In the genomic region with DNA sequence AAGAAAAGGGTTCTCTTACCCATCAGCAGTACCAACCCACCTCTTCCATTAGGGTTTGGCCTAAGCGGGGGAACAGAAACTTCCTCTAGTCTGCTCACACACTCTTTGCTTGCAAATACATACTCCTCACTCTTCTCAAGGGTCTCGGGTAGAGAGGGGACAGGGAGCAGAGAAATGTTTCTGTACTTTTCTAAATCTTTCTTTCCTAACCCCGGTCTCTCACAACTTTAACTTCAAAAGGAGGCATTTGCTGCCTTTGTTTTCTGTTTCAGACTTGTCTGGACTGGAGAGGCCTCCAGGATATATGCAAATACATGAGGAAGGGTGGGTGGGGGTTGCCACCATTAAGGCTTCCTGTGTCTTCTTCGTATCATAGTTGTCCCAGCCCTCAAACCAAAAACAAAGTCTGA, we compare ENCODE assay signal across 10 cellular contexts. TPM values are rescaled to one million over a fixed set of nuclear protein-coding genes. Genes with fewer than 3 reads are reported as not detected.
DNase-seq lines count a peak whose midpoint lies in the region; ATAC-seq, FAIRE-seq and TF ChIP-seq lines count a peak whose summit lies in the region.
"Had no signal": no experiment of that assay in that cellular context is flagged by ENCODE, and none has a peak within 500 bp of the region (broad histone marks: within the 10 kb centered on the region; RNA-seq: fewer than 3 reads in every experiment).

No MANE protein-coding gene starts in this region.

- peaks cover 3% of the 10 kb centered on the region for H3K4me1 Mint-ChIP-seq in GM23338

- no peak overlapping the region for H3K27ac Mint-ChIP-seq in GM23338

- no peaks in the 10 kb centered on the region for H3K27me3 Mint-ChIP-seq in GM23338 (ENCODE audit: insufficient read depth, low read depth, poor library complexity)

- H3K4me1 ChIP-seq in GM23338 (ENCODE audit: insufficient read depth) (no peaks in the 10 kb centered on the region), foreskin keratinocyte (peaks cover 40% of the 10 kb centered on the region)

- no peaks in the 10 kb centered on the region for H3K9me3 Mint-ChIP-seq in GM23338

- DNase-seq in GM12865 (ENCODE audit: low read depth) (peak; percentile 83), GM23338 (ENCODE audit: low spot score) (peak; percentile 8), foreskin keratinocyte (peak; percentile 53 to 80), HuH-7 (ENCODE audit: low spot score) (no peak), DMS153 (lab: John Stamatoyannopoulos, UW) (no peak), HTR-8/SVneo (ENCODE audit: insufficient read length, low spot score) (no peak), DMS53 (lab: John Stamatoyannopoulos, UW) (no peak)
- DNase-seq: kidney glomerular epithelial cell had no signal

- no peak overlapping the region for H3K4me2 ChIP-seq in GM23338

- H3K79me2 ChIP-seq in GM23338 (replicated peaks; ENCODE audit: insufficient read depth) = no peaks in the 10 kb centered on the region

- no peaks in the 10 kb centered on the region for H3F3A ChIP-seq in GM23338 (replicated peaks; ENCODE audit: low read depth)

- H2AFZ ChIP-seq in GM23338 = peak overlapping the region; percentile 72

- H3K4me3 ChIP-seq in GM12865 (ENCODE audit: low read depth, low read length) (peak overlapping the region; percentile 34), GM23338 (no peak overlapping the region)
- H3K4me3 ChIP-seq: SJSA1 had no signal

- no peaks in the 10 kb centered on the region for H3K36me3 ChIP-seq in GM23338 (ENCODE audit: insufficient read depth)
- H3K36me3 ChIP-seq: SJSA1 had no signal

- H4K20me1 ChIP-seq in GM23338 (replicated peaks; ENCODE audit: insufficient read depth) = no peaks in the 10 kb centered on the region

- no peak overlapping the region for H3K4me3 Mint-ChIP-seq in GM23338

- no peaks in the 10 kb centered on the region for H3K27me3 ChIP-seq in GM23338 (ENCODE audit: insufficient read depth)
- no peaks in the 10 kb centered on the region for H3K27me3 ChIP-seq in foreskin keratinocyte
- H3K27me3 ChIP-seq: SJSA1 had no signal

- peak; percentile 28; the same call in 1 of the 2 replicates for TF ChIP-seq POLR2A in Raji (IDR thresholded peaks at IDR 0.05; ENCODE audit: insufficient read depth, low read depth, low read length)

- no peak for FAIRE-seq in HTR-8/SVneo (lab: Jason Lieb, UNC)

- TF ChIP-seq CTCF in GM12865 (IDR thresholded peaks at IDR 0.05; ENCODE audit: insufficient read depth, low read depth, low read length, missing control alignments) (no peak), GM23338 (conservative IDR thresholded peaks at IDR 0.05; ENCODE audit: low read depth in 2 of 2) (no peak), foreskin keratinocyte (conservative IDR thresholded peaks at IDR 0.05) (no peak)

- ATAC-seq in GM23338 (no peak), foreskin keratinocyte (no peak)

- H3K9me2 ChIP-seq in GM23338 (ENCODE audit: insufficient read depth) = no peaks in the 10 kb centered on the region

- no peaks in the 10 kb centered on the region for H3K36me3 Mint-ChIP-seq in GM23338 (ENCODE audit: low read depth)

- H3K27ac ChIP-seq in GM23338 (ENCODE audit: low read depth) (no peak overlapping the region), foreskin keratinocyte (peak overlapping the region; percentile 79)
- H3K27ac ChIP-seq: SJSA1 had no signal

TF ChIP-seq in GM23338, 12 proteins besides CTCF, POLR2A, EP300 and RAD21 (continues in another document):
- TF ChIP-seq JUNB (IDR thresholded peaks at IDR 0.05; ENCODE audit: unreplicated experiment) (no peak), ZNF331 (CRISPR knock-in tag; IDR thresholded peaks at IDR 0.05; ENCODE audit: low read depth) (no peak), POLR2AphosphoS5 (IDR thresholded peaks at IDR 0.05; ENCODE audit: low read depth) (no peak), EZH2 (IDR thresholded peaks at IDR 0.05; ENCODE audit: low read depth, unreplicated experiment) (no peak), ZNF114 (CRISPR knock-in tag; IDR thresholded peaks at IDR 0.05) (no peak), CREB1 (CRISPR knock-in tag; IDR thresholded peaks at IDR 0.05; ENCODE audit: low read depth) (no peak)
- TF ChIP-seq, protein P1, sequence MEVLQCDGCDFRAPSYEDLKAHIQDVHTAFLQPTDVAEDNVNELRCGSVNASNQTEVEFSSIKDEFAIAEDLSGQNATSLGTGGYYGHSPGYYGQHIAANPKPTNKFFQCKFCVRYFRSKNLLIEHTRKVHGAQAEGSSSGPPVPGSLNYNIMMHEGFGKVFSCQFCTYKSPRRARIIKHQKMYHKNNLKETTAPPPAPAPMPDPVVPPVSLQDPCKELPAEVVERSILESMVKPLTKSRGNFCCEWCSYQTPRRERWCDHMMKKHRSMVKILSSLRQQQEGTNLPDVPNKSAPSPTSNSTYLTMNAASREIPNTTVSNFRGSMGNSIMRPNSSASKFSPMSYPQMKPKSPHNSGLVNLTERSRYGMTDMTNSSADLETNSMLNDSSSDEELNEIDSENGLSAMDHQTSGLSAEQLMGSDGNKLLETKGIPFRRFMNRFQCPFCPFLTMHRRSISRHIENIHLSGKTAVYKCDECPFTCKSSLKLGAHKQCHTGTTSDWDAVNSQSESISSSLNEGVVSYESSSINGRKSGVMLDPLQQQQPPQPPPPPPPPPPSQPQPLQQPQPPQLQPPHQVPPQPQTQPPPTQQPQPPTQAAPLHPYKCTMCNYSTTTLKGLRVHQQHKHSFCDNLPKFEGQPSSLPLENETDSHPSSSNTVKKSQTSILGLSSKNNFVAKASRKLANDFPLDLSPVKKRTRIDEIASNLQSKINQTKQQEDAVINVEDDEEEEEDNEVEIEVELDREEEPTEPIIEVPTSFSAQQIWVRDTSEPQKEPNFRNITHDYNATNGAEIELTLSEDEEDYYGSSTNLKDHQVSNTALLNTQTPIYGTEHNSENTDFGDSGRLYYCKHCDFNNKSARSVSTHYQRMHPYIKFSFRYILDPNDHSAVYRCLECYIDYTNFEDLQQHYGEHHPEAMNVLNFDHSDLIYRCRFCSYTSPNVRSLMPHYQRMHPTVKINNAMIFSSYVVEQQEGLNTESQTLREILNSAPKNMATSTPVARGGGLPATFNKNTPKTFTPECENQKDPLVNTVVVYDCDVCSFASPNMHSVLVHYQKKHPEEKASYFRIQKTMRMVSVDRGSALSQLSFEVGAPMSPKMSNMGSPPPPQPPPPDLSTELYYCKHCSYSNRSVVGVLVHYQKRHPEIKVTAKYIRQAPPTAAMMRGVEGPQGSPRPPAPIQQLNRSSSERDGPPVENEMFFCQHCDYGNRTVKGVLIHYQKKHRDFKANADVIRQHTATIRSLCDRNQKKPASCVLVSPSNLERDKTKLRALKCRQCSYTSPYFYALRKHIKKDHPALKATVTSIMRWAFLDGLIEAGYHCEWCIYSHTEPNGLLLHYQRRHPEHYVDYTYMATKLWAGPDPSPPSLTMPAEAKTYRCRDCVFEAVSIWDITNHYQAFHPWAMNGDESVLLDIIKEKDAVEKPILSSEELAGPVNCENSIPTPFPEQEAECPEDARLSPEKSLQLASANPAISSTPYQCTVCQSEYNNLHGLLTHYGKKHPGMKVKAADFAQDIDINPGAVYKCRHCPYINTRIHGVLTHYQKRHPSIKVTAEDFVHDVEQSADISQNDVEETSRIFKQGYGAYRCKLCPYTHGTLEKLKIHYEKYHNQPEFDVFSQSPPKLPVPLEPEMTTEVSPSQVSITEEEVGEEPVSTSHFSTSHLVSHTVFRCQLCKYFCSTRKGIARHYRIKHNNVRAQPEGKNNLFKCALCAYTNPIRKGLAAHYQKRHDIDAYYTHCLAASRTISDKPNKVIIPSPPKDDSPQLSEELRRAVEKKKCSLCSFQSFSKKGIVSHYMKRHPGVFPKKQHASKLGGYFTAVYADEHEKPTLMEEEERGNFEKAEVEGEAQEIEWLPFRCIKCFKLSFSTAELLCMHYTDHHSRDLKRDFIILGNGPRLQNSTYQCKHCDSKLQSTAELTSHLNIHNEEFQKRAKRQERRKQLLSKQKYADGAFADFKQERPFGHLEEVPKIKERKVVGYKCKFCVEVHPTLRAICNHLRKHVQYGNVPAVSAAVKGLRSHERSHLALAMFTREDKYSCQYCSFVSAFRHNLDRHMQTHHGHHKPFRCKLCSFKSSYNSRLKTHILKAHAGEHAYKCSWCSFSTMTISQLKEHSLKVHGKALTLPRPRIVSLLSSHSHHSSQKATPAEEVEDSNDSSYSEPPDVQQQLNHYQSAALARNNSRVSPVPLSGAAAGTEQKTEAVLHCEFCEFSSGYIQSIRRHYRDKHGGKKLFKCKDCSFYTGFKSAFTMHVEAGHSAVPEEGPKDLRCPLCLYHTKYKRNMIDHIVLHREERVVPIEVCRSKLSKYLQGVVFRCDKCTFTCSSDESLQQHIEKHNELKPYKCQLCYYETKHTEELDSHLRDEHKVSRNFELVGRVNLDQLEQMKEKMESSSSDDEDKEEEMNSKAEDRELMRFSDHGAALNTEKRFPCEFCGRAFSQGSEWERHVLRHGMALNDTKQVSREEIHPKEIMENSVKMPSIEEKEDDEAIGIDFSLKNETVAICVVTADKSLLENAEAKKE (CRISPR knock-in tag; IDR thresholded peaks at IDR 0.05) = no peak

RNA-seq across cellular contexts. Expression of a gene that starts 10.5 kb away (rescaled TPM):
- total RNA-seq in GM23338 (2014; rRNA removed; shearing (Covaris generic)) = not detected in 2 replicates
- polyA plus RNA-seq in GM23338 (2016; fragmentation: Nextera tagmentation; extraction: Ambion mirVana) = not detected in 2 replicates
- total RNA-seq in foreskin keratinocyte = 0.07 TPM in 2 replicates
- 0.03 TPM in 2 replicates for polyA plus RNA-seq in foreskin keratinocyte

RNA-seq across cellular contexts. Expression of a gene that starts 41.0 kb away (rescaled TPM):
- total RNA-seq in GM23338 (2014; rRNA removed; shearing (Covaris generic)) = 4.8 and 9.0 TPM in 2 replicates
- polyA plus RNA-seq in GM23338 (2016; fragmentation: Nextera tagmentation; extraction: Ambion mirVana) (1.9 and 2.5 TPM in 2 replicates), foreskin keratinocyte (0.03 and 0.08 TPM in 2 replicates)
- total RNA-seq in foreskin keratinocyte = 18.8 and 20.1 TPM in 2 replicates

RNA-seq across cellular contexts. Expression of a gene that starts 41.0 kb away (rescaled TPM):
- 81.1 and 97.3 TPM in 2 replicates for total RNA-seq in GM23338 (2014; rRNA removed; shearing (Covaris generic))
- polyA plus RNA-seq in GM23338 (2016; fragmentation: Nextera tagmentation; extraction: Ambion mirVana) (25.8 and 28.2 TPM in 2 replicates), foreskin keratinocyte (27.1 and 32.6 TPM in 2 replicates)
- total RNA-seq in foreskin keratinocyte = 85.1 and 87.6 TPM in 2 replicates

Comparison
In these comparisons a context has a peak if more than half of its experiments do, and no peak if none do; other contexts are left out.
1. DNase-seq: peak in GM12865 (single experiment), GM23338 (single experiment) and foreskin keratinocyte (2 of 2); none in HuH-7 (single experiment), DMS153 (single experiment), HTR-8/SVneo (single experiment) and DMS53 (single experiment).